ENCODE assay signal across 36 cellular contexts in the genomic region with DNA sequence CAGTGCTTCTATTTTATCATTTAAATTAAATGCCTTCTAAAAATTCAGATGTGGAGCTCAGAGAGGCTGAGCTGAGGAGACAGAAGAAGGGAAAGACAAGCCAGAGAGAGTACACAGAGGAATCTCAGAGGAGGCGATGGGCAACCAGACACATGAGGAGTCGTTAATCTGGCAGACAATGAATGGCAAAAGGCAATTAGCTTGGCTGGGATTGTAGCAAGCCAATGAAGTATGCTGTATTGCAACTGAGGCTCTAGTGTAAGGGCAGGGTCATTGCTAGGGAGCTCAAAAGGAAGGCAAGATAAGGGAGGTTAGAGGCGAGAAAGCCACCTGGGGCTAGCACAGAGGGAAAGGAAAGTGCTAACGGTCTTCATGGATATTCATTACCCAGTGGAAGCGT.
"Had no signal": no experiment of that assay in that cellular context is flagged by ENCODE, and none has a peak within 500 bp of the region (broad histone marks: within the 10 kb centered on the region; RNA-seq: fewer than 3 reads in every experiment).

No MANE protein-coding gene starts in this region.

- H3K4me3 ChIP-seq: adrenal gland, body of pancreas, cardiac muscle cell, heart right ventricle, left ventricle myocardium inferior, skin epidermis, thyroid gland, upper lobe of right lung had no signal

- H3K9me3 Mint-ChIP-seq: activated CD4-positive, alpha-beta memory T cell treated with anti-CD3 and anti-CD28 coated beads for 36 hours; activated CD4-positive, alpha-beta T cell treated with anti-CD3 and anti-CD28 coated beads, Interleukin-2, amount 10 ng/mL, durations not matched to agents 24 days and 14 days; activated naive CD4-positive, alpha-beta T cell treated with anti-CD3 and anti-CD28 coated beads for 36 hours; activated naive CD8-positive, alpha-beta T cell treated with anti-CD3 and anti-CD28 coated beads for 36 hours; activated T-helper 1 cell treated with anti-CD3 and anti-CD28 coated beads, Interleukin-12 subunit alpha, Interleukin-12 subunit beta, Interleukin-2, Interleukin-4 antibody, amounts not matched to agents 30 ng/mL and 10 ng/mL and 1 ng/mL, durations not matched to agents 14 hours and 24 hours and 36 hours; effector memory CD8-positive, alpha-beta T cell; naive thymus-derived CD8-positive, alpha-beta T cell; stimulated activated effector memory CD8-positive, alpha-beta T cell treated with anti-CD3 and anti-CD28 coated beads, Interleukin-12 subunit alpha, Interleukin-12 subunit beta, amount 100 ng/mL, for 72 hours; stimulated activated naive CD8-positive, alpha-beta T cell treated with anti-CD3 and anti-CD28 coated beads, Interleukin-15, amount 100 ng/mL, for 72 hours had no signal

- H3K27ac ChIP-seq: adrenal gland, body of pancreas, cardiac muscle cell, foreskin keratinocyte, left ventricle myocardium inferior, neutrophil, skin epidermis, thyroid gland, upper lobe of right lung had no signal

- H3K4me1 ChIP-seq: body of pancreas had no signal

- H3K4me1 Mint-ChIP-seq: stimulated activated effector memory CD8-positive, alpha-beta T cell treated with anti-CD3 and anti-CD28 coated beads, Interleukin-12 subunit alpha, Interleukin-12 subunit beta, amount 100 ng/mL, for 72 hours had no signal

- H3K36me3 Mint-ChIP-seq: activated CD4-positive, alpha-beta memory T cell treated with anti-CD3 and anti-CD28 coated beads for 36 hours; activated naive CD8-positive, alpha-beta T cell treated with anti-CD3 and anti-CD28 coated beads for 36 hours; naive thymus-derived CD8-positive, alpha-beta T cell; stimulated activated effector memory CD8-positive, alpha-beta T cell treated with anti-CD3 and anti-CD28 coated beads, Interleukin-12 subunit alpha, Interleukin-12 subunit beta, amount 100 ng/mL, for 72 hours had no signal

- ATAC-seq: body of pancreas; effector memory CD8-positive, alpha-beta T cell; foreskin keratinocyte; heart right ventricle; naive thymus-derived CD8-positive, alpha-beta T cell; sciatic nerve; stimulated activated effector memory CD8-positive, alpha-beta T cell treated with anti-CD3 and anti-CD28 coated beads, Interleukin-12 subunit alpha, Interleukin-12 subunit beta, amount 100 ng/mL, for 72 hours; stimulated activated naive CD8-positive, alpha-beta T cell treated with anti-CD3 and anti-CD28 coated beads, Interleukin-15, amount 100 ng/mL, for 72 hours; T-helper 17 cell; upper lobe of right lung had no signal

- H3K27me3 ChIP-seq: adrenal gland, body of pancreas, cardiac muscle cell, foreskin keratinocyte, heart right ventricle, thyroid gland, upper lobe of right lung had no signal

- H3K36me3 ChIP-seq: adrenal gland, cardiac muscle cell, heart right ventricle, left ventricle myocardium inferior, neutrophil, thyroid gland, upper lobe of right lung had no signal

- H3K27ac Mint-ChIP-seq: activated CD4-positive, alpha-beta memory T cell treated with anti-CD3 and anti-CD28 coated beads for 36 hours; activated CD4-positive, alpha-beta T cell treated with anti-CD3 and anti-CD28 coated beads, Interleukin-2, amount 10 ng/mL, durations not matched to agents 24 days and 14 days; activated naive CD4-positive, alpha-beta T cell treated with anti-CD3 and anti-CD28 coated beads for 36 hours; activated naive CD8-positive, alpha-beta T cell treated with anti-CD3 and anti-CD28 coated beads for 36 hours; activated T-helper 1 cell treated with anti-CD3 and anti-CD28 coated beads, Interleukin-12 subunit alpha, Interleukin-12 subunit beta, Interleukin-2, Interleukin-4 antibody, amounts not matched to agents 30 ng/mL and 10 ng/mL and 1 ng/mL, durations not matched to agents 14 hours and 24 hours and 36 hours; effector memory CD8-positive, alpha-beta T cell; naive thymus-derived CD8-positive, alpha-beta T cell; progenitor cell of endocrine pancreas; stimulated activated effector memory CD8-positive, alpha-beta T cell treated with anti-CD3 and anti-CD28 coated beads, Interleukin-12 subunit alpha, Interleukin-12 subunit beta, amount 100 ng/mL, for 72 hours; T-helper 17 cell had no signal

- H3K9me3 ChIP-seq: adrenal gland, body of pancreas, heart right ventricle, left ventricle myocardium inferior, neutrophil, thyroid gland, upper lobe of right lung had no signal

- DNase-seq: activated CD4-positive, alpha-beta memory T cell treated with anti-CD3 and anti-CD28 coated beads for 36 hours; activated CD4-positive, alpha-beta T cell treated with anti-CD3 and anti-CD28 coated beads, Interleukin-2, amount 10 ng/mL, durations not matched to agents 24 days and 14 days; activated CD4-positive, CD25-positive, alpha-beta regulatory T cell treated with anti-CD3 and anti-CD28 coated beads, Interleukin-2, amount 50 U/mL, for 72 hours; activated CD8-positive, alpha-beta memory T cell treated with anti-CD3 and anti-CD28 coated beads, Interleukin-2, amount 50 U/mL, for 4 hours; activated effector memory CD4-positive, alpha-beta T cell treated with anti-CD3 and anti-CD28 coated beads, Interleukin-2, amount 50 U/mL, for 16 hours; activated naive CD4-positive, alpha-beta T cell treated with anti-CD3 and anti-CD28 coated beads for 36 hours; activated naive CD8-positive, alpha-beta T cell treated with anti-CD3 and anti-CD28 coated beads for 36 hours; activated T-cell treated with anti-CD3 and anti-CD28 coated beads, Interleukin-2, amount 50 U/mL, for 1 hour; aorta; body of pancreas; cerebellar nuclear complex; cortex of kidney; effector memory CD8-positive, alpha-beta T cell; foreskin keratinocyte; heart right ventricle; left ventricle myocardium inferior; midbrain; naive thymus-derived CD8-positive, alpha-beta T cell; stimulated activated CD4-positive, alpha-beta T cell treated with anti-CD3 and anti-CD28 coated beads, Interleukin-12 subunit alpha, Interleukin-12 subunit beta, amount 100 ng/mL, for 4 hours; stimulated activated CD4-positive, alpha-beta T cell treated with anti-CD3 and anti-CD28 coated beads, Interleukin-4, amount 100 ng/mL, for 24 hours; stimulated activated naive CD8-positive, alpha-beta T cell treated with anti-CD3 and anti-CD28 coated beads, Interleukin-15, amount 100 ng/mL, for 72 hours; substantia nigra; T-helper 17 cell; T1000; thyroid gland; upper lobe of right lung had no signal

- H3K4me3 Mint-ChIP-seq: activated CD4-positive, alpha-beta memory T cell treated with anti-CD3 and anti-CD28 coated beads for 36 hours; activated CD4-positive, alpha-beta T cell treated with anti-CD3 and anti-CD28 coated beads, Interleukin-2, amount 10 ng/mL, durations not matched to agents 24 days and 14 days; activated naive CD4-positive, alpha-beta T cell treated with anti-CD3 and anti-CD28 coated beads for 36 hours; activated naive CD8-positive, alpha-beta T cell treated with anti-CD3 and anti-CD28 coated beads for 36 hours; activated T-helper 1 cell treated with anti-CD3 and anti-CD28 coated beads, Interleukin-12 subunit alpha, Interleukin-12 subunit beta, Interleukin-2, Interleukin-4 antibody, amounts not matched to agents 30 ng/mL and 10 ng/mL and 1 ng/mL, durations not matched to agents 14 hours and 24 hours and 36 hours; effector memory CD8-positive, alpha-beta T cell; naive thymus-derived CD8-positive, alpha-beta T cell; stimulated activated effector memory CD8-positive, alpha-beta T cell treated with anti-CD3 and anti-CD28 coated beads, Interleukin-12 subunit alpha, Interleukin-12 subunit beta, amount 100 ng/mL, for 72 hours; stimulated activated naive CD8-positive, alpha-beta T cell treated with anti-CD3 and anti-CD28 coated beads, Interleukin-15, amount 100 ng/mL, for 72 hours; T-helper 17 cell had no signal

- FAIRE-seq: endothelial cell of umbilical vein, islet of Langerhans had no signal
